ENCODE assay signal across 2 cellular contexts in genomic region chr11:77093056-77093891, GRCh38.
TF ChIP-seq lines count a peak whose summit lies in the region.

No MANE protein-coding gene starts in this region.

TF ChIP-seq in WTC11, 78 proteins besides CTCF, POLR2A, EP300 and RAD21:
- TF ChIP-seq, protein P1, sequence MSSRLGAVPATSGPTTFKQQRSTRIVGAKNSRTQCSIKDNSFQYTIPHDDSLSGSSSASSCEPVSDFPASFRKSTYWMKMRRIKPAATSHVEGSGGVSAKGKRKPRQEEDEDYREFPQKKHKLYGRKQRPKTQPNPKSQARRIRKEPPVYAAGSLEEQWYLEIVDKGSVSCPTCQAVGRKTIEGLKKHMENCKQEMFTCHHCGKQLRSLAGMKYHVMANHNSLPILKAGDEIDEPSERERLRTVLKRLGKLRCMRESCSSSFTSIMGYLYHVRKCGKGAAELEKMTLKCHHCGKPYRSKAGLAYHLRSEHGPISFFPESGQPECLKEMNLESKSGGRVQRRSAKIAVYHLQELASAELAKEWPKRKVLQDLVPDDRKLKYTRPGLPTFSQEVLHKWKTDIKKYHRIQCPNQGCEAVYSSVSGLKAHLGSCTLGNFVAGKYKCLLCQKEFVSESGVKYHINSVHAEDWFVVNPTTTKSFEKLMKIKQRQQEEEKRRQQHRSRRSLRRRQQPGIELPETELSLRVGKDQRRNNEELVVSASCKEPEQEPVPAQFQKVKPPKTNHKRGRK (CRISPR knock-in tag; IDR thresholded peaks at IDR 0.05; ENCODE audit: borderline replicate concordance), result no peak
- TF ChIP-seq, protein P2, sequence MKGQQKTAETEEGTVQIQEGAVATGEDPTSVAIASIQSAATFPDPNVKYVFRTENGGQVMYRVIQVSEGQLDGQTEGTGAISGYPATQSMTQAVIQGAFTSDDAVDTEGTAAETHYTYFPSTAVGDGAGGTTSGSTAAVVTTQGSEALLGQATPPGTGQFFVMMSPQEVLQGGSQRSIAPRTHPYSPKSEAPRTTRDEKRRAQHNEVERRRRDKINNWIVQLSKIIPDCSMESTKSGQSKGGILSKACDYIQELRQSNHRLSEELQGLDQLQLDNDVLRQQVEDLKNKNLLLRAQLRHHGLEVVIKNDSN (CRISPR knock-in tag; IDR thresholded peaks at IDR 0.05), result no peak
- TF ChIP-seq SOX15 (CRISPR knock-in tag; IDR thresholded peaks at IDR 0.05) (no peak), GRHL2 (CRISPR knock-in tag; IDR thresholded peaks at IDR 0.05; ENCODE audit: insufficient replicate concordance, severe bottlenecking) (no peak), CREM (CRISPR knock-in tag; IDR thresholded peaks at IDR 0.05) (no peak), NR1H2 (CRISPR knock-in tag; IDR thresholded peaks at IDR 0.05) (no peak)
TF ChIP-seq in WTC11: peak in this region for 0.

TF ChIP-seq in HepG2, 621 proteins besides CTCF, POLR2A, EP300 and RAD21:
- peak; percentile 82 for TF ChIP-seq ZNF768 (CRISPR knock-in tag; IDR thresholded peaks at IDR 0.05)
- TF ChIP-seq KIAA2018 (CRISPR knock-in tag; IDR thresholded peaks at IDR 0.05; ENCODE audit: borderline replicate concordance), result no peak
TF ChIP-seq in HepG2: peak in this region for 1.
